ENCODE assay signal across 14 cellular contexts in genomic region chr10:22931948-22932347, GRCh38. TPM values are rescaled to one million over a fixed set of nuclear protein-coding genes. Genes with fewer than 3 reads are reported as not detected.
DNase-seq lines count a peak whose midpoint lies in the region; ATAC-seq, FAIRE-seq and TF ChIP-seq lines count a peak whose summit lies in the region.
"Had no signal": no experiment of that assay in that cellular context is flagged by ENCODE, and none has a peak within 500 bp of the region (broad histone marks: within the 10 kb centered on the region; RNA-seq: fewer than 3 reads in every experiment).

No MANE protein-coding gene starts in this region.

- CTCF ChIA-PET in PC-3 (lab: Charles Lee) = no interaction called here

- H3K27me3 ChIP-seq in PC-3 (ENCODE audit: low read length) = no peaks in the 10 kb centered on the region
- H3K27me3 ChIP-seq: Peyer's patch had no signal

- H3K9me2 ChIP-seq in PC-3 (replicated peaks; ENCODE audit: low read length) = no peaks in the 10 kb centered on the region

- no peak for FAIRE-seq in HTR-8/SVneo (lab: Jason Lieb, UNC)
- FAIRE-seq: H1 had no signal

- ATAC-seq in GM18511 (IDR thresholded peaks at IDR 0.05; ENCODE audit: unreplicated experiment) = peak; percentile 73
- ATAC-seq in PC-3 = peak; percentile 65
- ATAC-seq in HG02852 (IDR thresholded peaks at IDR 0.05; ENCODE audit: unreplicated experiment) = no peak

- no TSS peak for BruUV-seq in PC-3 (replicated peaks; lab: Mats Ljungman, UMichigan)

- no peak overlapping the region for H3K9ac ChIP-seq in PC-3 (ENCODE audit: low read length)

- H3F3A ChIP-seq in PC-3 (ENCODE audit: low read length, unreplicated experiment) = no peaks in the 10 kb centered on the region

- no peak for TF ChIP-seq CTCF in HFF-Myc (IDR thresholded peaks at IDR 0.05; ENCODE audit: low read depth, low read length, missing control alignments)
- no peak for TF ChIP-seq CTCF in PC-3 (conservative IDR thresholded peaks at IDR 0.05; ENCODE audit: low read depth, low read length)

- no peaks in the 10 kb centered on the region for H3K79me2 ChIP-seq in PC-3 (ENCODE audit: low read length)

- DNase-seq in HFF-Myc (ENCODE audit: extremely low read depth, low read depth) = peak; percentile 11
- peak; percentile 72 for DNase-seq in PC-3
- DNase-seq in foreskin melanocyte = peak; percentile 11
- no peak for DNase-seq in iPS-NIHi11 (ENCODE audit: low spot score)
- no peak for DNase-seq in HTR-8/SVneo (ENCODE audit: insufficient read length, low spot score)
- no peak for DNase-seq in iPS-NIHi7 (ENCODE audit: extremely low spot score)
- DNase-seq: activated CD4-positive, alpha-beta memory T cell treated with anti-CD3 and anti-CD28 coated beads for 36 hours; DMS53; Peyer's patch; stimulated activated CD4-positive, alpha-beta T cell treated with anti-CD3 and anti-CD28 coated beads, Interleukin-4, amount 100 ng/mL, for 24 hours; trophoblast cell had no signal

- H2AFZ ChIP-seq in PC-3 (ENCODE audit: low read length) = no peak overlapping the region

- H3K4me3 ChIP-seq in HFF-Myc (replicated peaks; ENCODE audit: low read depth, low read length) (no peak overlapping the region), PC-3 (ENCODE audit: low read length) (no peak overlapping the region)
- H3K4me3 ChIP-seq: Peyer's patch had no signal

- H3K9me3 ChIP-seq in PC-3 (ENCODE audit: low read length) = no peaks in the 10 kb centered on the region
- H3K9me3 ChIP-seq: Peyer's patch had no signal

- H3K36me3 ChIP-seq in PC-3 (ENCODE audit: low read depth, low read length) = no peaks in the 10 kb centered on the region
- H3K36me3 ChIP-seq: Peyer's patch had no signal

- H3K4me1 ChIP-seq in PC-3 (ENCODE audit: insufficient read depth, low read length) = peaks cover 17% of the 10 kb centered on the region

- H3K4me2 ChIP-seq in PC-3 (ENCODE audit: low read length) = no peak overlapping the region

- H4K20me1 ChIP-seq in PC-3 (ENCODE audit: low read length) = no peaks in the 10 kb centered on the region

- intact Hi-C loops in PC-3 (cut with micrococcal nuclease) = no loop called here

- POLR2A ChIA-PET in PC-3 (lab: Charles Lee; ENCODE audit: unreplicated experiment) = no interaction called here

- no peak overlapping the region for H3K27ac ChIP-seq in PC-3 (ENCODE audit: low read length)
- H3K27ac ChIP-seq: Peyer's patch had no signal

RNA-seq across cellular contexts. Expression of gene ARMC3, which starts 4.1 kb away (rescaled TPM):
- total RNA-seq in PC-3 (2014; rRNA removed) = 0.18 and 0.40 TPM in 2 replicates
- total RNA-seq: activated CD4-positive, alpha-beta memory T cell treated with anti-CD3 and anti-CD28 coated beads for 36 hours; Peyer's patch had no signal

Comparison
In these comparisons a context has a peak if more than half of its experiments do, and no peak if none do; other contexts are left out.
1. DNase-seq: peak in HFF-Myc (single experiment), PC-3 (single experiment) and foreskin melanocyte (single experiment); none in iPS-NIHi11 (single experiment), HTR-8/SVneo (single experiment) and iPS-NIHi7 (single experiment).